In the genomic region with DNA sequence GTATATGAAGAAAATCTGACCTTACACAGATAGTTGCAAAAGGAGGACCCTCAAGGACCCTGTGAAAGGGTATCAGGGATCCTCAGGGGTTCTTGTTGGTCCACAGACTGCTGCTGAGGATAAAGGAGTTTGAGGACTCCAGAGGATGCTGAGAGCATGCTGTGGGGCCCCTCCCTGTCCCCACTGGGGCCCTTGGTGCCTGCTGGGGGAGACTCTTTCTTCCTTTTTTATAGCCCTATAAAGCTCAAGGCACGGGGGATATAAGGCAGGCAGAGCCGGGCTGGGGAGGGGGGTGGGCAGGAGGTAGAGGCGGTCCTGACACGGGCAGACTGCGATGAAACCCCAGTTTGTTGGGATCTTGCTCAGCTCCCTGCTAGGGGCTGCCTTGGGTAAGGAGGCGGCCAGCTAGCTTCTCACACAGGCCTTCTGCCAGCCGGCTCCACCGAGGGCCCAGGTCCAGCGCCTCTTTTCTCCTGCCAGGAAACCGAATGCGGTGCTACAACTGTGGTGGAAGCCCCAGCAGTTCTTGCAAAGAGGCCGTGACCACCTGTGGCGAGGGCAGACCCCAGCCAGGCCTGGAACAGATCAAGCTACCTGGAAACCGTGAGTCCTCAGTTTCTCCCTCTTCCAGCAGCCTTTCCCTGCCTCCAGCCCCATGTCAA, we compare ENCODE assay signal across 1 cellular context.
TF ChIP-seq lines count a peak whose summit lies in the region.

A gene with protein sequence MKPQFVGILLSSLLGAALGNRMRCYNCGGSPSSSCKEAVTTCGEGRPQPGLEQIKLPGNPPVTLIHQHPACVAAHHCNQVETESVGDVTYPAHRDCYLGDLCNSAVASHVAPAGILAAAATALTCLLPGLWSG (plus strand): TSS at position 327 of the 662 bp plus-strand sequence. CDS start 8 bp downstream, at position 335.

TF ChIP-seq in IMR-90, 13 proteins besides CTCF, POLR2A, EP300 and RAD21 (continued from another document):
- TF ChIP-seq, protein P1, sequence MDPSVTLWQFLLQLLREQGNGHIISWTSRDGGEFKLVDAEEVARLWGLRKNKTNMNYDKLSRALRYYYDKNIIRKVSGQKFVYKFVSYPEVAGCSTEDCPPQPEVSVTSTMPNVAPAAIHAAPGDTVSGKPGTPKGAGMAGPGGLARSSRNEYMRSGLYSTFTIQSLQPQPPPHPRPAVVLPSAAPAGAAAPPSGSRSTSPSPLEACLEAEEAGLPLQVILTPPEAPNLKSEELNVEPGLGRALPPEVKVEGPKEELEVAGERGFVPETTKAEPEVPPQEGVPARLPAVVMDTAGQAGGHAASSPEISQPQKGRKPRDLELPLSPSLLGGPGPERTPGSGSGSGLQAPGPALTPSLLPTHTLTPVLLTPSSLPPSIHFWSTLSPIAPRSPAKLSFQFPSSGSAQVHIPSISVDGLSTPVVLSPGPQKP (IDR thresholded peaks at IDR 0.05; ENCODE audit: borderline replicate concordance, low read depth, low read length) = no peak
- TF ChIP-seq FOS (IDR thresholded peaks at IDR 0.05; ENCODE audit: low read depth, low read length) (no peak), RFX5 (IDR thresholded peaks at IDR 0.05; ENCODE audit: low read depth, low read length) (no peak), RCOR1 (IDR thresholded peaks at IDR 0.05; ENCODE audit: insufficient replicate concordance, low read length) (no peak), BHLHE40 (IDR thresholded peaks at IDR 0.05; ENCODE audit: low read depth, low read length) (no peak), MXI1 (IDR thresholded peaks at IDR 0.05; ENCODE audit: borderline replicate concordance, low read depth, low read length) (no peak), CEBPB (IDR thresholded peaks at IDR 0.05; ENCODE audit: low read depth, low read length) (no peak)
- TF ChIP-seq, protein P2, sequence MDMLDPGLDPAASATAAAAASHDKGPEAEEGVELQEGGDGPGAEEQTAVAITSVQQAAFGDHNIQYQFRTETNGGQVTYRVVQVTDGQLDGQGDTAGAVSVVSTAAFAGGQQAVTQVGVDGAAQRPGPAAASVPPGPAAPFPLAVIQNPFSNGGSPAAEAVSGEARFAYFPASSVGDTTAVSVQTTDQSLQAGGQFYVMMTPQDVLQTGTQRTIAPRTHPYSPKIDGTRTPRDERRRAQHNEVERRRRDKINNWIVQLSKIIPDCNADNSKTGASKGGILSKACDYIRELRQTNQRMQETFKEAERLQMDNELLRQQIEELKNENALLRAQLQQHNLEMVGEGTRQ (IDR thresholded peaks at IDR 0.05; ENCODE audit: low read depth, low read length) = no peak
